In genomic region chr2:44671896-44672295, GRCh38 we compare ENCODE assay signal across 24 cellular contexts.
DNase-seq lines count a peak whose midpoint lies in the region; ATAC-seq and TF ChIP-seq lines count a peak whose summit lies in the region.
"Had no signal": no experiment of that assay in that cellular context is flagged by ENCODE, and none has a peak within 500 bp of the region (broad histone marks: within the 10 kb centered on the region; RNA-seq: fewer than 3 reads in every experiment).

No MANE protein-coding gene starts in this region.

- peaks cover 41% of the 10 kb centered on the region for H3K4me1 ChIP-seq in DND-41 (ENCODE audit: insufficient read depth, low read length)
- H3K4me1 ChIP-seq: BLaER1 had no signal

- no peaks in the 10 kb centered on the region for H3K79me2 ChIP-seq in DND-41 (ENCODE audit: insufficient read depth, low read length)

- POLR2A ChIA-PET in naive thymus-derived CD8-positive, alpha-beta T cell (lab: Charles Lee): no interaction called here

- no peaks in the 10 kb centered on the region for H3K9me3 ChIP-seq in DND-41 (ENCODE audit: insufficient read depth, low read length, severe bottlenecking)
- H3K9me3 ChIP-seq: BLaER1, MG63 had no signal

- peaks cover 0 to 18% (median 3%) of the 10 kb centered on the region in 4 donors for H3K4me1 Mint-ChIP-seq in naive thymus-derived CD8-positive, alpha-beta T cell

- H3K27me3 ChIP-seq in DND-41 (ENCODE audit: insufficient read depth, low read length, poor library complexity): peaks cover 17% of the 10 kb centered on the region
- no peaks in the 10 kb centered on the region for H3K27me3 ChIP-seq in dorsolateral prefrontal cortex
- H3K27me3 ChIP-seq: BLaER1, MG63 had no signal

- no peak for ATAC-seq in DND-41 (ENCODE audit: insufficient read depth, low read depth)
- no peak for ATAC-seq in naive thymus-derived CD8-positive, alpha-beta T cell
- ATAC-seq: GM12878 had no signal

- H3K9me3 Mint-ChIP-seq in naive thymus-derived CD8-positive, alpha-beta T cell: no peaks in the 10 kb centered on the region

- DNase-seq in DND-41 (no peak), NCI-H82 treated with DMSO at 0.1 percent for 48 hours (lab: John Stamatoyannopoulos, UW; ENCODE audit: unreplicated experiment) (peak; percentile 55), dorsolateral prefrontal cortex (no peak), substantia nigra (lab: John Stamatoyannopoulos, UW) (no peak), Ammon's horn (ENCODE audit: low spot score) (no peak)
- no peak for DNase-seq in stimulated activated naive CD4-positive, alpha-beta T cell (lab: John Stamatoyannopoulos, UW)
- DNase-seq in naive thymus-derived CD8-positive, alpha-beta T cell: no peak
- DNase-seq: CD4-positive, CD25-positive, alpha-beta regulatory T cell; DMS53; EL; GDM1; KBM-7; MG63; NCI-H1105 treated with DMSO at 0.1 percent for 48 hours; NCI-H146; NCI-H1930; NCI-H2107; NCI-H446; NCI-H524 treated with DMSO at 0.1 percent for 48 hours; RPMI8226; SHP77; SW 1271 had no signal

- peaks cover 0 to 8% (median 2%) of the 10 kb centered on the region in 3 donors for H3K36me3 Mint-ChIP-seq in naive thymus-derived CD8-positive, alpha-beta T cell

- no peak overlapping the region for H3K4me3 Mint-ChIP-seq in naive thymus-derived CD8-positive, alpha-beta T cell
- H3K4me3 Mint-ChIP-seq: CD4-positive, CD25-positive, alpha-beta regulatory T cell had no signal

- H4K20me1 ChIP-seq in DND-41 (ENCODE audit: insufficient read depth, low read length): peaks cover 43% of the 10 kb centered on the region
- H4K20me1 ChIP-seq: BLaER1 had no signal

- TF ChIP-seq CTCF in DND-41 (IDR thresholded peaks at IDR 0.05; ENCODE audit: borderline replicate concordance, extremely low read depth, low read length, poor library complexity, severe bottlenecking): peak; percentile 5
- TF ChIP-seq CTCF in dorsolateral prefrontal cortex (IDR thresholded peaks at IDR 0.05 in 54 of 56, conservative IDR thresholded peaks at IDR 0.05 in 2 of 56; ENCODE audit: low read depth in 1 of 56, partially characterized antibody in 56 of 56): no peak

- H3K36me3 ChIP-seq in DND-41 (ENCODE audit: insufficient read depth, low read length): no peaks in the 10 kb centered on the region
- H3K36me3 ChIP-seq: BLaER1, MG63 had no signal

- H3K4me3 ChIP-seq in DND-41 (ENCODE audit: low read depth in 1 of 2, low read length in 2 of 2): no peak overlapping the region
- H3K4me3 ChIP-seq in dorsolateral prefrontal cortex: no peak overlapping the region
- H3K4me3 ChIP-seq: BLaER1, GM12878, MG63 had no signal

- H3K27ac Mint-ChIP-seq in naive thymus-derived CD8-positive, alpha-beta T cell: no peak overlapping the region
- H3K27ac Mint-ChIP-seq: CD4-positive, CD25-positive, alpha-beta regulatory T cell had no signal

- intact Hi-C loops in dorsolateral prefrontal cortex (cut with DNase I): no loop called here

- no peak overlapping the region for H3K4me2 ChIP-seq in DND-41 (ENCODE audit: insufficient read depth, low read length)
- H3K4me2 ChIP-seq: BLaER1 had no signal

- no peaks in the 10 kb centered on the region for H3K27me3 Mint-ChIP-seq in naive thymus-derived CD8-positive, alpha-beta T cell
- H3K27me3 Mint-ChIP-seq: CD4-positive, CD25-positive, alpha-beta regulatory T cell had no signal

- no peak overlapping the region for H2AFZ ChIP-seq in DND-41 (ENCODE audit: low read depth, low read length)

- H3K27ac ChIP-seq in DND-41 (ENCODE audit: low read length) (no peak overlapping the region), dorsolateral prefrontal cortex (peak overlapping the region in 33 of 59 donors; percentile 1 to 86 (median 69)), substantia nigra (ENCODE audit: low read depth, low read length, poor library complexity, severe bottlenecking) (peak overlapping the region; percentile 74)
- H3K27ac ChIP-seq: BLaER1 had no signal

- H3K9ac ChIP-seq in DND-41 (ENCODE audit: low read depth, low read length): no peak overlapping the region
- H3K9ac ChIP-seq: BLaER1 had no signal
